In genomic region chr14:50397461-50398196, GRCh38 we compare ENCODE assay signal across 8 cellular contexts. TPM values are rescaled to one million over a fixed set of nuclear protein-coding genes. Genes with fewer than 3 reads are reported as not detected.
A peak's percentile ranks its signal among the peaks of the same experiment; 100 is the strongest.
DNase-seq lines count a peak whose midpoint lies in the region; ATAC-seq, FAIRE-seq and TF ChIP-seq lines count a peak whose summit lies in the region.

No MANE protein-coding gene starts in this region.

- dilution Hi-C loops in keratinocyte (cut with MboI; ENCODE audit: extremely low pct_ligation_motif_present, low sequenced_read_pairs): no loop called here

- CTCF ChIA-PET in CD8-positive, alpha-beta T cell (lab: Charles Lee): interaction anchor here (1.1 kb wide), 1 partner anchor 79 kb away, joined by 3 read pairs; no protein-coding TSS in a partner anchor

- ATAC-seq in CD8-positive, alpha-beta T cell: no peak
- ATAC-seq in body of pancreas (peak; percentile 26), GM18858 (IDR thresholded peaks at IDR 0.05; ENCODE audit: unreplicated experiment) (no peak), GM19035 (IDR thresholded peaks at IDR 0.05; ENCODE audit: unreplicated experiment) (no peak)
- no peak for ATAC-seq in stimulated activated naive CD8-positive, alpha-beta T cell treated with anti-CD3 and anti-CD28 coated beads, Interleukin-15, amount 100 ng/mL, for 72 hours

- peaks cover 3% of the 10 kb centered on the region for H3K27me3 Mint-ChIP-seq in CD8-positive, alpha-beta T cell (ENCODE audit: low read depth)
- peaks cover 11% of the 10 kb centered on the region for H3K27me3 Mint-ChIP-seq in stimulated activated naive CD8-positive, alpha-beta T cell treated with anti-CD3 and anti-CD28 coated beads, Interleukin-15, amount 100 ng/mL, for 72 hours

- peak; percentile 58 for FAIRE-seq in keratinocyte (lab: Jason Lieb, UNC)

- TF ChIP-seq CTCF in CD8-positive, alpha-beta T cell (IDR thresholded peaks at IDR 0.05): no peak
- TF ChIP-seq CTCF in Loucy (conservative IDR thresholded peaks at IDR 0.05; ENCODE audit: low read length): no peak
- TF ChIP-seq CTCF in body of pancreas (IDR thresholded peaks at IDR 0.05): no peak
- TF ChIP-seq CTCF in keratinocyte (optimal IDR thresholded peaks at IDR 0.05 in 1 of 3, IDR thresholded peaks at IDR 0.05 in 1 of 3, conservative IDR thresholded peaks at IDR 0.05 in 1 of 3; ENCODE audit: extremely low read depth in 1 of 3, insufficient read depth in 2 of 3, low read length in 3 of 3): no peak

- no peaks in the 10 kb centered on the region for H3K9me2 ChIP-seq in Loucy (replicated peaks; ENCODE audit: low read depth, low read length)

- intact Hi-C loops in CD8-positive, alpha-beta T cell (cut with DNase I, micrococcal nuclease): loop anchor here (2.0 to 5.0 kb wide), 2 partner anchors 35 to 77 kb away; no protein-coding TSS in a partner anchor
- intact Hi-C loops in body of pancreas (cut with DNase I): no loop called here

- DNase-seq in CD8-positive, alpha-beta T cell: no peak
- peak; percentile 48 to 63 (median 54) for DNase-seq in body of pancreas
- DNase-seq in keratinocyte (ENCODE audit: low read depth, low spot score): no peak
- DNase-seq in stimulated activated naive CD8-positive, alpha-beta T cell treated with anti-CD3 and anti-CD28 coated beads, Interleukin-15, amount 100 ng/mL, for 72 hours: no peak
- DNase-seq in NCI-H2171 (lab: John Stamatoyannopoulos, UW): no peak

- H4K20me1 ChIP-seq in Loucy (ENCODE audit: insufficient read depth, low read length, poor library complexity, severe bottlenecking): no peaks in the 10 kb centered on the region
- H4K20me1 ChIP-seq in keratinocyte (ENCODE audit: control insufficient read depth, extremely low read depth, insufficient read depth, low read length): no peaks in the 10 kb centered on the region

- H3K27me3 ChIP-seq in CD8-positive, alpha-beta T cell (ENCODE audit: insufficient read depth, low read length): no peaks in the 10 kb centered on the region
- H3K27me3 ChIP-seq in Loucy (ENCODE audit: insufficient read depth, low read length, poor library complexity, severe bottlenecking) (no peaks in the 10 kb centered on the region), body of pancreas (no peaks in the 10 kb centered on the region), keratinocyte (ENCODE audit: control insufficient read depth, extremely low read depth, insufficient read depth, low read length) (no peaks in the 10 kb centered on the region)

- POLR2A ChIA-PET in CD8-positive, alpha-beta T cell (lab: Charles Lee): interaction anchor here (2.5 kb wide), 1 partner anchor 34 kb away, joined by 8 read pairs; no protein-coding TSS in a partner anchor

- H3K9me3 ChIP-seq in CD8-positive, alpha-beta T cell (ENCODE audit: low read length): no peaks in the 10 kb centered on the region
- H3K9me3 ChIP-seq in Loucy (ENCODE audit: insufficient read depth, low read depth, low read length) (no peaks in the 10 kb centered on the region), body of pancreas (no peaks in the 10 kb centered on the region), keratinocyte (ENCODE audit: control insufficient read depth, low read depth, low read length) (no peaks in the 10 kb centered on the region)

- peaks cover 6% of the 10 kb centered on the region; the same call in 1 of the 2 replicates for H3F3A ChIP-seq in Loucy (ENCODE audit: low read depth)

- H3K79me2 ChIP-seq in Loucy (ENCODE audit: insufficient read depth, low read length) (no peaks in the 10 kb centered on the region), keratinocyte (ENCODE audit: control insufficient read depth, insufficient read depth, low read length) (no peaks in the 10 kb centered on the region)

- H3K9me3 Mint-ChIP-seq in CD8-positive, alpha-beta T cell: no peaks in the 10 kb centered on the region
- H3K9me3 Mint-ChIP-seq in stimulated activated naive CD8-positive, alpha-beta T cell treated with anti-CD3 and anti-CD28 coated beads, Interleukin-15, amount 100 ng/mL, for 72 hours: no peaks in the 10 kb centered on the region

- H3K4me3 Mint-ChIP-seq in CD8-positive, alpha-beta T cell: peak overlapping the region; percentile 86
- peak overlapping the region; percentile 83 to 88 for H3K4me3 Mint-ChIP-seq in stimulated activated naive CD8-positive, alpha-beta T cell treated with anti-CD3 and anti-CD28 coated beads, Interleukin-15, amount 100 ng/mL, for 72 hours

- H3K27ac Mint-ChIP-seq in CD8-positive, alpha-beta T cell: no peak overlapping the region
- no peak overlapping the region for H3K27ac Mint-ChIP-seq in stimulated activated naive CD8-positive, alpha-beta T cell treated with anti-CD3 and anti-CD28 coated beads, Interleukin-15, amount 100 ng/mL, for 72 hours

- peaks cover 10% of the 10 kb centered on the region for H3K4me1 Mint-ChIP-seq in CD8-positive, alpha-beta T cell (ENCODE audit: low read depth)
- H3K4me1 Mint-ChIP-seq in stimulated activated naive CD8-positive, alpha-beta T cell treated with anti-CD3 and anti-CD28 coated beads, Interleukin-15, amount 100 ng/mL, for 72 hours: peaks cover 19% of the 10 kb centered on the region

- no peak overlapping the region for H2AFZ ChIP-seq in Loucy (ENCODE audit: low read length)
- H2AFZ ChIP-seq in keratinocyte (ENCODE audit: control insufficient read depth, low read length): peak overlapping the region; percentile 72

- H3K9ac ChIP-seq in Loucy (ENCODE audit: low read depth, low read length, poor library complexity, severe bottlenecking): peak overlapping the region; percentile 44
- peak overlapping the region; percentile 90 for H3K9ac ChIP-seq in keratinocyte (ENCODE audit: control insufficient read depth, extremely low read depth, insufficient read depth, low read length)

- H3K27ac ChIP-seq in CD8-positive, alpha-beta T cell (ENCODE audit: low read depth, low read length): no peak overlapping the region
- H3K27ac ChIP-seq in body of pancreas (peak overlapping the region; percentile 41 to 86 (median 82)), keratinocyte (ENCODE audit: control insufficient read depth, insufficient read depth, low read length) (peak overlapping the region; percentile 86)

- no peaks in the 10 kb centered on the region for H3K9me1 ChIP-seq in keratinocyte (ENCODE audit: control insufficient read depth, extremely low read depth, insufficient read depth, low read length)

- H3K36me3 ChIP-seq in CD8-positive, alpha-beta T cell (ENCODE audit: insufficient read depth, low read length): no peaks in the 10 kb centered on the region
- H3K36me3 ChIP-seq in Loucy (ENCODE audit: insufficient read depth, low read length) (no peaks in the 10 kb centered on the region), body of pancreas (replicated peaks in 1 of 2; ENCODE audit: insufficient read depth in 1 of 2, low read depth in 2 of 2) (no peaks in the 10 kb centered on the region), keratinocyte (ENCODE audit: control insufficient read depth in 2 of 2, extremely low read depth in 1 of 2, insufficient read depth in 2 of 2, low read length in 2 of 2) (no peaks in the 10 kb centered on the region)

- 16 to 25% methylated on average over 8 to 9 of the region's 9 CpGs for WGBS in body of pancreas, 2 donors

- TF ChIP-seq POLR2A in body of pancreas (IDR thresholded peaks at IDR 0.05): no peak

- H3K4me3 ChIP-seq in CD8-positive, alpha-beta T cell (ENCODE audit: low read depth, low read length): no peak overlapping the region
- H3K4me3 ChIP-seq in Loucy (ENCODE audit: low read length, poor library complexity, severe bottlenecking) (no peak overlapping the region), body of pancreas (no peak overlapping the region), keratinocyte (ENCODE audit: control insufficient read depth in 2 of 3, extremely low read depth in 1 of 3, insufficient read depth in 2 of 3, low read depth in 1 of 3, low read length in 3 of 3) (peak overlapping the region in 2 of 3 experiments; percentile 69 to 82)

- peaks cover 2% of the 10 kb centered on the region for H3K36me3 Mint-ChIP-seq in CD8-positive, alpha-beta T cell

- H3K4me2 ChIP-seq in Loucy (ENCODE audit: low read depth, low read length, poor library complexity, severe bottlenecking) (peak overlapping the region; percentile 64), keratinocyte (ENCODE audit: control insufficient read depth, extremely low read depth, insufficient read depth, low read depth, low read length) (peak overlapping the region; percentile 93)

- H3K4me1 ChIP-seq in CD8-positive, alpha-beta T cell (ENCODE audit: insufficient read depth, low read length): peaks cover 6% of the 10 kb centered on the region
- H3K4me1 ChIP-seq in Loucy (ENCODE audit: insufficient read depth, low read length, poor library complexity, severe bottlenecking): peaks cover 24% of the 10 kb centered on the region
- H3K4me1 ChIP-seq in body of pancreas: peaks cover 16% of the 10 kb centered on the region
- H3K4me1 ChIP-seq in keratinocyte (ENCODE audit: control insufficient read depth, extremely low read depth, insufficient read depth, low read length): peaks cover 16% of the 10 kb centered on the region

RNA-seq across cellular contexts. Expression of gene CDKL1, which starts 0.9 kb away (rescaled TPM):
- 1 to 10 TPM; 1.2 to 1.5 TPM for total RNA-seq in CD8-positive, alpha-beta T cell
- 1 to 10 TPM; 6.2 to 7.3 TPM for total RNA-seq in body of pancreas
- 1.7 to 4.7 TPM (median 2.0 TPM) in 3 replicates for polyA plus RNA-seq in keratinocyte
- 2.1 TPM for polyA plus RNA-seq in keratinocyte (2011; ENCODE audit: low read depth)
- polyA plus RNA-seq in keratinocyte (2011; cell fraction: cytosol; rRNA removed): 1.3 and 2.6 TPM in 2 replicates
- 2.8 and 3.6 TPM in 2 replicates for polyA plus RNA-seq in keratinocyte (2011; cell fraction: nucleus; rRNA removed)
- 5.0 and 9.3 TPM in 2 replicates for polyA plus RNA-seq in keratinocyte (2012; ENCODE audit: low replicate concordance)
- 0.13 to 9.4 TPM (median 3.2 TPM) in 3 replicates for polyA minus RNA-seq in keratinocyte
- polyA minus RNA-seq in keratinocyte (2011; cell fraction: cytosol; rRNA and poly(A)+ RNA removed): 5.9 TPM
- polyA minus RNA-seq in keratinocyte (2011; cell fraction: nucleus; rRNA and poly(A)+ RNA removed): 3.6 and 4.3 TPM in 2 replicates

Comparison
In these comparisons a context has a peak if more than half of its experiments do, and no peak if none do; other contexts are left out.
1. DNase-seq: peak in body of pancreas (4 of 4); none in CD8-positive, alpha-beta T cell (0 of 7), keratinocyte (single experiment), stimulated activated naive CD8-positive, alpha-beta T cell treated with anti-CD3 and anti-CD28 coated beads, Interleukin-15, amount 100 ng/mL, for 72 hours (0 of 2) and NCI-H2171 (single experiment).
2. H3K4me3 ChIP-seq: peak in keratinocyte (2 of 3); none in CD8-positive, alpha-beta T cell (single experiment), Loucy (single experiment) and body of pancreas (0 of 2).